7 cellular contexts compared by ENCODE assay signal in genomic region chr9:38620483-38621433, GRCh38. TPM values are rescaled to one million over a fixed set of nuclear protein-coding genes. Genes with fewer than 3 reads are reported as not detected.
DNase-seq lines count a peak whose midpoint lies in the region; ATAC-seq, FAIRE-seq and TF ChIP-seq lines count a peak whose summit lies in the region.

Gene ANKRD18A, minus strand, starts transcription at chr9:38620596. Its CDS starts 311 bp downstream, at chr9:38620285.

- no peak within 1 kb of the TSS for H3K4ac ChIP-seq in H1 (replicated peaks; ENCODE audit: insufficient read length, low read depth, low read length)

- no peak within 1 kb of the TSS for H2AK5ac ChIP-seq in H1 (ENCODE audit: low read depth, low read length)

- peak; percentile 73 to 75 (median 74) for TF ChIP-seq CTCF in H1 (IDR thresholded peaks at IDR 0.05; ENCODE audit: control extremely low read depth in 1 of 3, insufficient read depth in 1 of 3, low read depth in 1 of 3, low read length in 3 of 3)

- H2BK5ac ChIP-seq in H1 (ENCODE audit: low read depth, low read length), result peak within 1 kb of the TSS; percentile 44; the same call in 1 of the 2 replicates

- peak within 1 kb of the TSS; percentile 93 for H4K8ac ChIP-seq in H1 (ENCODE audit: extremely low read depth, insufficient read depth, low read length)

- H2AFZ ChIP-seq in H1 (ENCODE audit: low read length), result peak within 1 kb of the TSS; percentile 60; the same call in 1 of the 2 replicates

- 0 out of 4 replicates have a peak, but pooled peaks cover 3 to 5% of the 10 kb centered on the region in 2 experiments for H3K9me3 ChIP-seq in H1 (ENCODE audit: insufficient read depth in 2 of 2, low read depth in 1 of 2, low read length in 1 of 2)

- DNase-seq in NCI-H2227 treated with DMSO at 0.1 percent for 48 hours (lab: John Stamatoyannopoulos, UW), result peak; percentile 49
- DNase-seq in activated CD4-positive, alpha-beta T cell treated with anti-CD3 and anti-CD28 coated beads, Interleukin-2, amount 50 U/mL, for 48 hours, result peak; percentile 81 to 86
- DNase-seq in H1 (ENCODE audit: low read depth in 1 of 2, low spot score in 2 of 2), result peak; percentile 88 to 94
- peak; percentile 64 to 71 for DNase-seq in lung microvascular endothelial cell (ENCODE audit: low read depth in 2 of 2)
- peak in 2 of 3 donors; percentile 48 to 54 for DNase-seq in stimulated activated CD4-positive, alpha-beta T cell treated with anti-CD3 and anti-CD28 coated beads, TNF-alpha, amount 100 ng/mL, for 1 hour (ENCODE audit: low read depth in 3 of 3, low spot score in 1 of 3)

- H3K23ac ChIP-seq in H1 (ENCODE audit: insufficient read length), result no peak within 1 kb of the TSS

- WGBS in H1 (ENCODE audit: extremely low coverage in 1 of 2, insufficient coverage in 1 of 2, insufficient read length in 1 of 2, insufficient replicate concordance in 2 of 2, low coverage in 1 of 2, low lambda C conversion rate in 2 of 2, missing lambda C conversion rate in 1 of 2), 2 experiments, result 0% methylated on average over 73 of the region's 76 CpGs; no CpG with 5 or more reads in 1 of the 2 experiments

- no peak within 1 kb of the TSS for H3K14ac ChIP-seq in H1 (ENCODE audit: insufficient read length)

- H3K4me1 ChIP-seq in H1 (replicated peaks in 1 of 4; ENCODE audit: control insufficient read depth in 3 of 4, insufficient read depth in 4 of 4, low read length in 3 of 4), result peaks cover 0 to 4% (median 1%) of the 10 kb centered on the region in 4 experiments; a peak in 3 of 7 replicates

- H4K5ac ChIP-seq in H1 (ENCODE audit: insufficient read length, low read depth, low read length), result no peak within 1 kb of the TSS

- peak; percentile 44 for TF ChIP-seq POLR2A in GM18526 (IDR thresholded peaks at IDR 0.05; ENCODE audit: extremely low read depth, insufficient read length)
- TF ChIP-seq POLR2A in H1 (IDR thresholded peaks at IDR 0.05; ENCODE audit: control extremely low read depth in 1 of 2, low read depth in 2 of 2, low read length in 2 of 2), result peak; percentile 28 to 62

- peaks cover 0 to 3% (median 0%) of the 10 kb centered on the region in 4 experiments; a peak in 1 of 8 replicates for H3K36me3 ChIP-seq in H1 (ENCODE audit: control insufficient read depth in 2 of 4, insufficient read depth in 4 of 4, low read length in 3 of 4)

- peak within 1 kb of the TSS; percentile 25 for H3K56ac ChIP-seq in H1 (replicated peaks; ENCODE audit: insufficient read length, low read depth, low read length)

- H3K27me3 ChIP-seq in H1 (replicated peaks in 1 of 4; ENCODE audit: control insufficient read depth in 3 of 4, extremely low read depth in 1 of 4, insufficient read depth in 3 of 4, low read length in 3 of 4), result peaks cover 4 to 32% (median 23%) of the 10 kb centered on the region in 4 experiments

- TF ChIP-seq EP300 in H1 (IDR thresholded peaks at IDR 0.05; ENCODE audit: borderline replicate concordance in 1 of 2, low read depth in 2 of 2, low read length in 2 of 2), result 0 out of 3 replicates have a peak, but pooled peaks of 1 of the 2 experiments have one; percentile 13

- peak within 1 kb of the TSS; percentile 55 to 75 (median 62) for H3K4me3 ChIP-seq in H1 (ENCODE audit: extremely low read depth in 1 of 4, insufficient read depth in 2 of 4, low read depth in 3 of 4, low read length in 4 of 4)

- no peaks in the 10 kb centered on the region for H3K79me1 ChIP-seq in H1 (ENCODE audit: low read depth, low read length)

- peak within 1 kb of the TSS; percentile 86 to 95 for H3K4me2 ChIP-seq in H1 (ENCODE audit: insufficient read depth in 1 of 2, low read depth in 2 of 2, low read length in 2 of 2)

- H4K91ac ChIP-seq in H1 (replicated peaks; ENCODE audit: insufficient read length, low read length), result peak within 1 kb of the TSS; percentile 40

- H3K27ac ChIP-seq in H1 (ENCODE audit: low read depth, low read length), result no peak within 1 kb of the TSS

- TF ChIP-seq RAD21 in H1 (IDR thresholded peaks at IDR 0.05 in 1 of 2, conservative IDR thresholded peaks at IDR 0.05 in 1 of 2; ENCODE audit: low read depth in 2 of 2, low read length in 2 of 2), result peak; percentile 56 to 74

- no peak for FAIRE-seq in H1 (lab: Jason Lieb, UNC)

- peak within 1 kb of the TSS; percentile 68; the same call in 1 of the 2 replicates for H2BK12ac ChIP-seq in H1 (ENCODE audit: low read depth, low read length)

- H4K20me1 ChIP-seq in H1 (replicated peaks in 1 of 2; ENCODE audit: control insufficient read depth in 1 of 2, insufficient read depth in 2 of 2, low read length in 2 of 2), result no peaks in the 10 kb centered on the region

- H3K23me2 ChIP-seq in H1 (ENCODE audit: low read depth, low read length), result peaks cover 13% of the 10 kb centered on the region; the same call in 1 of the 2 replicates

- H3K79me2 ChIP-seq in H1 (ENCODE audit: control insufficient read depth in 1 of 2, insufficient read depth in 2 of 2, low read length in 2 of 2), result no peaks in the 10 kb centered on the region

- peak within 1 kb of the TSS; percentile 46; the same call in 1 of the 2 replicates for H2BK15ac ChIP-seq in H1 (ENCODE audit: low read length)

- H2BK120ac ChIP-seq in H1 (replicated peaks; ENCODE audit: low read depth, low read length), result no peak within 1 kb of the TSS

- POLR2A ChIA-PET in H1 (lab: Charles Lee; ENCODE audit: partially characterized antibody), result interaction anchor here (0.6 to 1.7 kb wide), 6 partner anchors 14 to 934 kb away, joined by 3 to 5 read pairs (median 3); no protein-coding TSS in a partner anchor

- peak within 1 kb of the TSS; percentile 90; the same call in 1 of the 2 replicates for H3K18ac ChIP-seq in H1 (ENCODE audit: extremely low read depth, low read length)

- CTCF ChIA-PET in H1 (lab: Charles Lee; ENCODE audit: partially characterized antibody), result interaction anchor here (0.6 to 3.8 kb wide), 9 partner anchors 10 to 327 kb away, joined by 3 to 19 read pairs (median 3); no protein-coding TSS in a partner anchor

- no peak within 1 kb of the TSS for H2BK20ac ChIP-seq in H1 (ENCODE audit: low read length)

- H3K9ac ChIP-seq in H1 (replicated peaks in 1 of 4; ENCODE audit: extremely low read depth in 1 of 4, low read depth in 3 of 4, low read length in 3 of 4), result peak within 1 kb of the TSS; percentile 6 to 64 (median 56); a peak in 5 of 7 replicates

- ATAC-seq in HG03095 (IDR thresholded peaks at IDR 0.05; ENCODE audit: unreplicated experiment), result peak; percentile 60

TF ChIP-seq in H1, 55 proteins besides CTCF, POLR2A, EP300 and RAD21:
- TF ChIP-seq TAF7 (optimal IDR thresholded peaks at IDR 0.05; ENCODE audit: borderline replicate concordance, low read depth, low read length), result peak; percentile 71
- TF ChIP-seq PHF8 (conservative IDR thresholded peaks at IDR 0.05; ENCODE audit: low read depth, low read length), result peak; percentile 82
- peak; percentile 85 for TF ChIP-seq CHD2 (IDR thresholded peaks at IDR 0.05; ENCODE audit: low read length)
- peak; percentile 66 for TF ChIP-seq TBP (IDR thresholded peaks at IDR 0.05; ENCODE audit: low read depth, low read length)
- no peak for TF ChIP-seq KDM1A (IDR thresholded peaks at IDR 0.05; ENCODE audit: borderline replicate concordance, low read length)
- 0 out of 2 replicates have a peak, but pooled peaks have one; percentile 37 for TF ChIP-seq SP4 (IDR thresholded peaks at IDR 0.05; ENCODE audit: low read length)
- TF ChIP-seq, protein P1, sequence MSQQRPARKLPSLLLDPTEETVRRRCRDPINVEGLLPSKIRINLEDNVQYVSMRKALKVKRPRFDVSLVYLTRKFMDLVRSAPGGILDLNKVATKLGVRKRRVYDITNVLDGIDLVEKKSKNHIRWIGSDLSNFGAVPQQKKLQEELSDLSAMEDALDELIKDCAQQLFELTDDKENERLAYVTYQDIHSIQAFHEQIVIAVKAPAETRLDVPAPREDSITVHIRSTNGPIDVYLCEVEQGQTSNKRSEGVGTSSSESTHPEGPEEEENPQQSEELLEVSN (IDR thresholded peaks at IDR 0.05), result peak; percentile 95
- peak; percentile 49 for TF ChIP-seq CREB1 (IDR thresholded peaks at IDR 0.05)
- peak; percentile 92 for TF ChIP-seq YY1 (IDR thresholded peaks at IDR 0.05; ENCODE audit: low read depth, low read length)
- TF ChIP-seq, protein P2, sequence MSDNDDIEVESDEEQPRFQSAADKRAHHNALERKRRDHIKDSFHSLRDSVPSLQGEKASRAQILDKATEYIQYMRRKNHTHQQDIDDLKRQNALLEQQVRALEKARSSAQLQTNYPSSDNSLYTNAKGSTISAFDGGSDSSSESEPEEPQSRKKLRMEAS (IDR thresholded peaks at IDR 0.05), result peak; percentile 95
- peak; percentile 40 for TF ChIP-seq ASH2L (IDR thresholded peaks at IDR 0.05; ENCODE audit: low read length)
- TF ChIP-seq EGR1 (IDR thresholded peaks at IDR 0.05; ENCODE audit: borderline replicate concordance, low read depth, low read length), result 0 out of 2 replicates have a peak, but pooled peaks have one; percentile 28
- TF ChIP-seq POLR2AphosphoS5 (IDR thresholded peaks at IDR 0.05; ENCODE audit: low read depth, low read length), result peak; percentile 63
- no peak for TF ChIP-seq POU5F1 (IDR thresholded peaks at IDR 0.05; ENCODE audit: low read depth, low read length)
- TF ChIP-seq BRCA1 (IDR thresholded peaks at IDR 0.05; ENCODE audit: low read depth, low read length), result peak; percentile 65
- TF ChIP-seq SIN3A (conservative IDR thresholded peaks at IDR 0.05 in 1 of 2, IDR thresholded peaks at IDR 0.05 in 1 of 2; ENCODE audit: low read depth in 1 of 2, low read length in 2 of 2), result peak; percentile 14 to 65; a peak in 2 of 4 replicates
- no peak for TF ChIP-seq JUN (IDR thresholded peaks at IDR 0.05; ENCODE audit: low read depth, low read length)
- TF ChIP-seq RFX5 (IDR thresholded peaks at IDR 0.05; ENCODE audit: borderline replicate concordance, low read depth, low read length), result no peak
- no peak; the same call in 1 of the 2 replicates for TF ChIP-seq GTF2F1 (IDR thresholded peaks at IDR 0.05; ENCODE audit: borderline replicate concordance, low read depth, low read length)
- peak; percentile 81 for TF ChIP-seq KDM4A (IDR thresholded peaks at IDR 0.05; ENCODE audit: low read depth, low read length, severe bottlenecking)
- TF ChIP-seq TAF1 (IDR thresholded peaks at IDR 0.05; ENCODE audit: low read depth, low read length), result peak; percentile 81
- peak; percentile 56 for TF ChIP-seq CTBP2 (IDR thresholded peaks at IDR 0.05; ENCODE audit: borderline replicate concordance, insufficient read depth, insufficient read length, low read length)

RNA-seq across cellular contexts. Expression of gene ANKRD18A, which starts in this region (rescaled TPM):
- 4.0 and 13.2 TPM in 2 replicates for total RNA-seq in H1 (2021; fragmentation: NEBNext Ultra II Directional; extraction: Animal tissue kit (Norgen Biotek cat#: 25700))
- 0.66 and 0.68 TPM in 2 replicates for polyA plus RNA-seq in H1 (2011; rRNA removed)
- 2.6 TPM for polyA plus RNA-seq in H1 (2011; cell fraction: cytosol; rRNA removed)
- 11.4 TPM for polyA plus RNA-seq in H1 (2011; cell fraction: nucleus; rRNA removed)
- polyA plus RNA-seq in H1 (2012, experiment 1 of 2), result 2.3 to 7.1 TPM (median 5.8 TPM) in 4 replicates
- 0.12 TPM for polyA plus RNA-seq in H1 (2012, experiment 2 of 2)
- 15.9 TPM for polyA plus RNA-seq in H1 (2013, experiment 1 of 2)
- 11.2 TPM for polyA plus RNA-seq in H1 (2013, experiment 2 of 2)
- polyA minus RNA-seq in H1 (2011; rRNA and poly(A)+ RNA removed), result 3.0 and 6.5 TPM in 2 replicates
- 12.6 TPM for polyA minus RNA-seq in H1 (2011; cell fraction: cytosol; rRNA and poly(A)+ RNA removed)
- polyA minus RNA-seq in H1 (2011; cell fraction: nucleus; rRNA and poly(A)+ RNA removed), result 8.8 TPM
- not detected in 2 replicates for total RNA-seq in lung microvascular endothelial cell

Comparison
In these comparisons a context has a peak if more than half of its experiments do, and no peak if none do; other contexts are left out.
1. Peak in DNase-seq in lung microvascular endothelial cell; RNA of the gene not detected or under 1 TPM.